Comparison of ENCODE assay signal across 19 cellular contexts in the genomic region with DNA sequence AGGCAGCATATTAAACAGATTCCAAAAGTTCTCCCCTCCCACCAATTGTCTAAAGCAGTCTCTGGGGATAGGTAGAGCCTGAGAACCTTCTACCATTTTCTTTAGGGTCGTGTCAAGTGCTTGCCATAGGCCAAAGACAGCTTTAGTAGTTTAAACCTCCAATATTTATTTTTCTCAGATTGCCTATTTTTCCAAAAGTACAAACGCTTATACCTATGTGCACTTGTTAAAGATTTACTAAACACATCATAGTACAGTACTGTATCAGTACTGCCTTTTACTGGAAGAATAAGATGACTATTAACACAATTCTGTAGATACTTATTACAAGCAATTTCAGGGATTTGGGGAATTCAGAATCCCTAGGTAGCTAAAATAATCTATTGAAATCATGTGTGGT. TPM values are rescaled to one million over a fixed set of nuclear protein-coding genes. Genes with fewer than 3 reads are reported as not detected.
DNase-seq lines count a peak whose midpoint lies in the region; ATAC-seq and TF ChIP-seq lines count a peak whose summit lies in the region.
"Had no signal": no experiment of that assay in that cellular context is flagged by ENCODE, and none has a peak within 500 bp of the region (broad histone marks: within the 10 kb centered on the region; RNA-seq: fewer than 3 reads in every experiment).

No MANE protein-coding gene starts in this region.

- H3K9me2 ChIP-seq in hepatocyte (replicated peaks; ENCODE audit: insufficient read depth) = no peaks in the 10 kb centered on the region

- no peak overlapping the region for H3K4me2 ChIP-seq in hepatocyte
- H3K4me2 ChIP-seq: BLaER1 treated with 17β-estradiol and CSF1 and Interleukin-3, amounts not matched to agents 10 nM and 100 nM had no signal

- no peak for DNase-seq in CD4-positive, alpha-beta T cell
- DNase-seq in hepatocyte (ENCODE audit: low spot score) (no peak), nephron progenitor cell (no peak), dorsolateral prefrontal cortex (no peak), H4 (ENCODE audit: low spot score) (no peak)
- DNase-seq: DMS79; H7; HFFc6; MM.1S; NCI-H1092 treated with DMSO at 0.1 percent for 48 hours; NCI-H146; NCI-H2081; NCI-H748 treated with DMSO at 0.1 percent for 48 hours; NK-92 treated with Interleukin-12 subunit alpha and Interleukin-12 subunit beta, amount 100 ng/mL, for 24 hours; SHP77 had no signal

- H2AFZ ChIP-seq in hepatocyte = no peak overlapping the region

- H3K36me3 Mint-ChIP-seq in CD4-positive, alpha-beta T cell (ENCODE audit: low read depth) = peaks cover 84% of the 10 kb centered on the region
- peaks cover 74% of the 10 kb centered on the region for H3K36me3 Mint-ChIP-seq in nephron progenitor cell (ENCODE audit: low read depth)

- no peaks in the 10 kb centered on the region for H3K9me3 ChIP-seq in CD4-positive, alpha-beta T cell (ENCODE audit: control insufficient read depth, low read length)
- no peaks in the 10 kb centered on the region for H3K9me3 ChIP-seq in hepatocyte (ENCODE audit: low read depth)
- H3K9me3 ChIP-seq: BLaER1 treated with 17β-estradiol and CSF1 and Interleukin-3, amounts not matched to agents 10 nM and 100 nM had no signal

- WGBS in hepatocyte (ENCODE audit: low lambda C conversion rate, missing lambda C conversion rate) = 73% methylated on average over 2 of the region's 2 CpGs

- peaks cover 12% of the 10 kb centered on the region for H3K4me1 ChIP-seq in hepatocyte (ENCODE audit: insufficient read depth)

- TF ChIP-seq CTCF in CD4-positive, alpha-beta T cell (IDR thresholded peaks at IDR 0.05) = no peak
- TF ChIP-seq CTCF in hepatocyte (IDR thresholded peaks at IDR 0.05; ENCODE audit: poor library complexity) = no peak
- no peak for TF ChIP-seq CTCF in nephron progenitor cell (IDR thresholded peaks at IDR 0.05)
- no peak for TF ChIP-seq CTCF in dorsolateral prefrontal cortex (IDR thresholded peaks at IDR 0.05 in 54 of 56, conservative IDR thresholded peaks at IDR 0.05 in 2 of 56; ENCODE audit: low read depth in 1 of 56, partially characterized antibody in 56 of 56)

- no peaks in the 10 kb centered on the region for H4K20me1 ChIP-seq in hepatocyte (ENCODE audit: insufficient read depth, poor library complexity, severe bottlenecking)

- CTCF ChIA-PET in CD4-positive, alpha-beta T cell (lab: Charles Lee) = interaction anchor here (0.7 kb wide), 1 partner anchor 1114 kb away, joined by 3 read pairs; no protein-coding TSS in a partner anchor

- no peak overlapping the region for H3K27ac ChIP-seq in CD4-positive, alpha-beta T cell (ENCODE audit: low read depth, low read length)
- peak overlapping the region; percentile 67 for H3K27ac ChIP-seq in hepatocyte
- H3K27ac ChIP-seq in dorsolateral prefrontal cortex = no peak overlapping the region
- H3K27ac ChIP-seq: BLaER1 treated with 17β-estradiol and CSF1 and Interleukin-3, amounts not matched to agents 10 nM and 100 nM; SK-N-MC had no signal

- H3K4me3 ChIP-seq in hepatocyte = no peak overlapping the region
- no peak overlapping the region for H3K4me3 ChIP-seq in dorsolateral prefrontal cortex
- H3K4me3 ChIP-seq: BLaER1 treated with 17β-estradiol and CSF1 and Interleukin-3, amounts not matched to agents 10 nM and 100 nM; SK-N-MC had no signal

- peak overlapping the region; percentile 61 for H3K27ac Mint-ChIP-seq in CD4-positive, alpha-beta T cell
- peak overlapping the region; percentile 66 for H3K27ac Mint-ChIP-seq in nephron progenitor cell
- H3K27ac Mint-ChIP-seq: HFFc6 had no signal

- H3K9me3 Mint-ChIP-seq in CD4-positive, alpha-beta T cell = no peaks in the 10 kb centered on the region
- H3K9me3 Mint-ChIP-seq in nephron progenitor cell = no peaks in the 10 kb centered on the region
- H3K9me3 Mint-ChIP-seq: HFFc6 had no signal

- no peaks in the 10 kb centered on the region for H3K36me3 ChIP-seq in hepatocyte (replicated peaks; ENCODE audit: insufficient read depth, low read depth)

- intact Hi-C loops in CD4-positive, alpha-beta T cell (cut with DNase I, micrococcal nuclease) = no loop called here
- intact Hi-C loops in dorsolateral prefrontal cortex (cut with DNase I) = no loop called here

- no peak overlapping the region for H3K4me3 Mint-ChIP-seq in CD4-positive, alpha-beta T cell
- H3K4me3 Mint-ChIP-seq in nephron progenitor cell = no peak overlapping the region
- H3K4me3 Mint-ChIP-seq: HFFc6 had no signal

- peaks cover 23% of the 10 kb centered on the region for H3K79me2 ChIP-seq in hepatocyte

- POLR2A ChIA-PET in CD4-positive, alpha-beta T cell (lab: Charles Lee) = interaction anchor here (1.0 to 1.5 kb wide), 2 partner anchors 10 to 16 kb away, joined by 3 read pairs; no protein-coding TSS in a partner anchor

- TF ChIP-seq POLR2A in GM18505 (IDR thresholded peaks at IDR 0.05; ENCODE audit: borderline replicate concordance, extremely low read depth, insufficient read depth, insufficient read length) = peak; percentile 9

- ATAC-seq in CD4-positive, alpha-beta T cell (ENCODE audit: poor library complexity) = no peak
- ATAC-seq in GM18505 (IDR thresholded peaks at IDR 0.05; ENCODE audit: unreplicated experiment) = no peak
- ATAC-seq in GM21786 (IDR thresholded peaks at IDR 0.05; ENCODE audit: unreplicated experiment) = no peak

- peaks cover 22% of the 10 kb centered on the region for H3K4me1 Mint-ChIP-seq in CD4-positive, alpha-beta T cell (ENCODE audit: low read depth)
- H3K4me1 Mint-ChIP-seq in nephron progenitor cell = peaks cover 21% of the 10 kb centered on the region

- H3K27me3 ChIP-seq in CD4-positive, alpha-beta T cell (ENCODE audit: control insufficient read depth, insufficient read depth, low read length) = no peaks in the 10 kb centered on the region
- H3K27me3 ChIP-seq in hepatocyte (no peaks in the 10 kb centered on the region), dorsolateral prefrontal cortex (no peaks in the 10 kb centered on the region)
- H3K27me3 ChIP-seq: BLaER1 treated with 17β-estradiol and CSF1 and Interleukin-3, amounts not matched to agents 10 nM and 100 nM had no signal

- no peaks in the 10 kb centered on the region for H3K27me3 Mint-ChIP-seq in CD4-positive, alpha-beta T cell
- no peaks in the 10 kb centered on the region for H3K27me3 Mint-ChIP-seq in nephron progenitor cell (ENCODE audit: low read depth, poor library complexity)

RNA-seq across cellular contexts. Expression of gene AKIRIN2, which starts 29.4 kb away (rescaled TPM):
- total RNA-seq in CD4-positive, alpha-beta T cell = 10 to 100 TPM; 91.0 to 92.5 TPM
- 12.7 and 24.2 TPM in 2 replicates for total RNA-seq in hepatocyte
- 39.9 and 49.6 TPM in 2 replicates for polyA plus RNA-seq in hepatocyte
- total RNA-seq in dorsolateral prefrontal cortex = 10 to 100 TPM; 38.8 to 78.6 (median 58.0) TPM
- total RNA-seq in H4 (2014; rRNA removed; shearing (Covaris generic)) = 10.1 and 10.7 TPM in 2 replicates
